ENCODE assay signal across 29 cellular contexts in the genomic region with DNA sequence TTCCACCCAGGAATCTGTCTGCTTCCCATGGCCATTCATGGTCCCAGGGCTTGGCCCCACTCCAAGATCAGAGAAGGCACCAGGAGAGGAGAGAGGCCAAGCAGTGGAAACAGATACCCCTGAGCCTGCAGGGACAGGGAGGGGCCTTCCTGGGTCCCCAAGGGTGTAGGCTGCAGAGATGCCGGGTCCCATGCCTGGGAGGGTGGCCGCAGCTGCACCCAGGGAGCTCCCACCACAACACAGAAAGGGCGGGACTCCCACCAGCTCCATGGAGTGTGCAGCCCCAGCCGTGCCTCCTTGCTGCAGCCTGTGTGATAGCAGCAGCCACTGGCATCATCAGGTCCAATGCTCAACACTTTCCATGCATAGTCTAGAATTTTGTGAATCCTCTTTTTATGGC.
"Had no signal": no experiment of that assay in that cellular context is flagged by ENCODE, and none has a peak within 500 bp of the region (broad histone marks: within the 10 kb centered on the region; RNA-seq: fewer than 3 reads in every experiment).

No MANE protein-coding gene starts in this region.

- H3K9me3 ChIP-seq: adrenal gland, body of pancreas, gastrocnemius medialis had no signal

- H3K9me3 Mint-ChIP-seq: activated CD8-positive, alpha-beta T cell treated with anti-CD3 and anti-CD28 coated beads for 36 hours; activated naive CD8-positive, alpha-beta T cell treated with anti-CD3 and anti-CD28 coated beads, Interleukin-2, amount 50 U/mL, for 24 hours had no signal

- H3K27ac ChIP-seq: adrenal gland, body of pancreas, esophagus muscularis mucosa, foreskin keratinocyte, gastrocnemius medialis, heart left ventricle, VCaP had no signal

- H3K27me3 Mint-ChIP-seq: activated CD8-positive, alpha-beta T cell treated with anti-CD3 and anti-CD28 coated beads for 36 hours; activated naive CD8-positive, alpha-beta T cell treated with anti-CD3 and anti-CD28 coated beads for 36 hours had no signal

- H3K36me3 ChIP-seq: adrenal gland, esophagus muscularis mucosa, gastrocnemius medialis, heart left ventricle had no signal

- H3K4me3 ChIP-seq: adrenal gland, body of pancreas, esophagus muscularis mucosa, gastrocnemius medialis, heart left ventricle had no signal

- H3K27me3 ChIP-seq: adrenal gland, body of pancreas, gastrocnemius medialis had no signal

- H3K4me1 ChIP-seq: adrenal gland, gastrocnemius medialis had no signal

- ATAC-seq: activated CD8-positive, alpha-beta T cell treated with anti-CD3 and anti-CD28 coated beads for 36 hours; activated naive CD8-positive, alpha-beta T cell treated with anti-CD3 and anti-CD28 coated beads, Interleukin-2, amount 50 U/mL, for 24 hours; activated T-cell treated with anti-CD3 and anti-CD28 coated beads, Interleukin-2, amount 50 U/mL, for 72 hours; body of pancreas; effector memory CD8-positive, alpha-beta T cell; foreskin keratinocyte; gastrocnemius medialis; heart left ventricle; WTC11 had no signal

- H3K4me3 Mint-ChIP-seq: activated CD8-positive, alpha-beta T cell treated with anti-CD3 and anti-CD28 coated beads for 36 hours; activated naive CD8-positive, alpha-beta T cell treated with anti-CD3 and anti-CD28 coated beads for 36 hours; activated naive CD8-positive, alpha-beta T cell treated with anti-CD3 and anti-CD28 coated beads, Interleukin-2, amount 50 U/mL, for 24 hours; activated T-cell treated with anti-CD3 and anti-CD28 coated beads, Interleukin-2, amount 50 U/mL, for 72 hours; effector memory CD8-positive, alpha-beta T cell; WTC11 had no signal

- DNase-seq: activated CD4-positive, alpha-beta T cell treated with anti-CD3 and anti-CD28 coated beads for 1 hour; activated CD4-positive, alpha-beta T cell treated with anti-CD3 and anti-CD28 coated beads for 4 hours; activated CD4-positive, alpha-beta T cell treated with anti-CD3 and anti-CD28 coated beads, Interleukin-2, amount 50 U/mL, for 1 hour; activated CD4-positive, alpha-beta T cell treated with anti-CD3 and anti-CD28 coated beads, Interleukin-2, amount 50 U/mL, for 48 hours; activated CD8-positive, alpha-beta memory T cell treated with anti-CD3 and anti-CD28 coated beads for 24 hours; activated CD8-positive, alpha-beta T cell treated with anti-CD3 and anti-CD28 coated beads for 36 hours; activated gamma-delta T cell; activated naive CD4-positive, alpha-beta T cell treated with anti-CD3 and anti-CD28 coated beads, Interleukin-2, amount 50 U/mL, for 16 hours; activated naive CD4-positive, alpha-beta T cell treated with Interleukin-2 at 50 U/mL for 16 hours; activated naive CD8-positive, alpha-beta T cell treated with anti-CD3 and anti-CD28 coated beads for 36 hours; activated naive CD8-positive, alpha-beta T cell treated with anti-CD3 and anti-CD28 coated beads, Interleukin-2, amount 50 U/mL, for 24 hours; activated T-cell treated with anti-CD3 and anti-CD28 coated beads, Interleukin-2, amount 50 U/mL, for 72 hours; adrenal gland; amygdala; aorta; body of pancreas; caudate nucleus; cortex of kidney; dermis blood vessel endothelial cell; effector CD4-positive, alpha-beta T cell; effector memory CD8-positive, alpha-beta T cell; foreskin keratinocyte; gastrocnemius medialis; glutamatergic neuron; heart left ventricle; T-helper 2 cell had no signal

- H3K27ac Mint-ChIP-seq: activated CD8-positive, alpha-beta T cell treated with anti-CD3 and anti-CD28 coated beads for 36 hours; activated naive CD8-positive, alpha-beta T cell treated with anti-CD3 and anti-CD28 coated beads for 36 hours; activated naive CD8-positive, alpha-beta T cell treated with anti-CD3 and anti-CD28 coated beads, Interleukin-2, amount 50 U/mL, for 24 hours; activated T-cell treated with anti-CD3 and anti-CD28 coated beads, Interleukin-2, amount 50 U/mL, for 72 hours; effector memory CD8-positive, alpha-beta T cell; WTC11 had no signal
